Comparison of ENCODE assay signal across 24 cellular contexts in the genomic region with DNA sequence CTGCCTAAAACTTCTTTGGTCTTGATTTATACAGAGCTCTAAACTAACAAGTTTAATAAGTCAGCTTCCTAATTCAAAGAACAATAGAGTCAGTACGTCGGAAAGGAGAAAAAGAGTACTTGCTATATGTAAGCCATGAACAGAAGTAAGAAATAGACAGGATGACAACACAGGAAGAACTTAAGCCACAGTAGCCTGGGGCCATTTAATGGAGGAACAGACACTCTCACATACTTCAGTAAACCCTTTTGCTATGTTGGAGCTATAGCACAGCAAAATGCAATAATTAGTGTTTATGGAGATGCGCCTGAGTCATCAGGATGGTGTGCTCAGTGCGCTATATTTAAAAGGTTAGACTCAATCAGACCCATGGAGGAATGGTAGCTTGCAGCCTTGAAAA.
DNase-seq lines count a peak whose midpoint lies in the region; ATAC-seq, FAIRE-seq and TF ChIP-seq lines count a peak whose summit lies in the region.
"Had no signal": no experiment of that assay in that cellular context is flagged by ENCODE, and none has a peak within 500 bp of the region (broad histone marks: within the 10 kb centered on the region; RNA-seq: fewer than 3 reads in every experiment).

No MANE protein-coding gene starts in this region.

- H3K27ac ChIP-seq in A549 = peak overlapping the region; percentile 14 to 75; a peak in 5 of 6 replicates
- peak overlapping the region; percentile 2 for H3K27ac ChIP-seq in foreskin keratinocyte
- H3K27ac ChIP-seq: colonic mucosa, KMS-11, right atrium auricular region, thoracic aorta had no signal

- ATAC-seq in A549 (peak; percentile 30 to 44; a peak in 3 of 6 replicates), foreskin keratinocyte (peak; percentile 90), GM19467 (IDR thresholded peaks at IDR 0.05; ENCODE audit: unreplicated experiment) (no peak)
- ATAC-seq: activated T-helper 17 cell treated with anti-CD3 and anti-CD28 coated beads, Interleukin-2, amount 50 U/mL, for 72 hours; left lobe of liver had no signal

- TF ChIP-seq CTCF in A549 (IDR thresholded peaks at IDR 0.05) = no peak
- TF ChIP-seq CTCF in foreskin keratinocyte (conservative IDR thresholded peaks at IDR 0.05) = no peak

- no peak overlapping the region for H3K4me3 ChIP-seq in A549
- H3K4me3 ChIP-seq: colonic mucosa, right atrium auricular region, thoracic aorta had no signal

- WGBS in A549 (ENCODE audit: missing lambda C conversion rate) = 81% methylated on average over 4 of the region's 4 CpGs

- TF ChIP-seq POLR2A in A549 (IDR thresholded peaks at IDR 0.05; ENCODE audit: low read length) (no peak), H54 (IDR thresholded peaks at IDR 0.05; ENCODE audit: low read depth, low read length) (no peak)

- POLR2A ChIA-PET in A549 (lab: Yijun Ruan, JAX) = interaction anchor here (0.8 kb wide), 1 partner anchor 13 kb away, joined by 3 read pairs; no protein-coding TSS in a partner anchor

- no peak for TF ChIP-seq RAD21 in A549 (conservative IDR thresholded peaks at IDR 0.05 in 1 of 2, IDR thresholded peaks at IDR 0.05 in 1 of 2)

- DNase-seq in A549 (ENCODE audit: low read depth in 1 of 2, low spot score in 1 of 2) (peak in 1 of 2 experiments; percentile 33), H54 (ENCODE audit: insufficient read length, low spot score) (no peak), RPMI7951 (ENCODE audit: low read depth) (peak; percentile 94), foreskin keratinocyte (peak; percentile 77 to 90), amygdala (lab: John Stamatoyannopoulos, UW) (no peak), hippocampal formation (lab: John Stamatoyannopoulos, UW) (no peak), superior temporal gyrus (ENCODE audit: extremely low spot score) (no peak)
- DNase-seq: activated CD4-positive, alpha-beta T cell treated with anti-CD3 and anti-CD28 coated beads for 4 hours; activated naive CD8-positive, alpha-beta T cell treated with anti-CD3 and anti-CD28 coated beads, Interleukin-2, amount 10 ng/mL, durations not matched to agents 7 days and 5 days; CD4-positive, alpha-beta memory T cell; colonic mucosa; DMS79; NCI-H1105 treated with DMSO at 0.1 percent for 48 hours; NCI-H2107; NCI-H774; nucleus accumbens had no signal

- H3K9me3 ChIP-seq in A549 = peaks cover 7% of the 10 kb centered on the region; the same call in 2 of the 3 replicates
- H3K9me3 ChIP-seq: colonic mucosa, thoracic aorta had no signal

- FAIRE-seq in A549 (lab: Jason Lieb, UNC) (no peak), H54 (lab: Jason Lieb, UNC) (peak; percentile 74)
- FAIRE-seq: RCC 7860, TTC549 had no signal

- H3K27me3 ChIP-seq in foreskin keratinocyte = no peaks in the 10 kb centered on the region
- H3K27me3 ChIP-seq: colonic mucosa, right atrium auricular region had no signal

- CTCF ChIA-PET in A549 (lab: Yijun Ruan, JAX) = interaction anchor here (0.8 to 1.1 kb wide), 3 partner anchors 9 to 62 kb away, joined by 3 read pairs; no protein-coding TSS in a partner anchor

- peak overlapping the region; percentile 43 for H3K4me2 ChIP-seq in A549
- H3K4me2 ChIP-seq: KMS-11 had no signal

- no peak for TF ChIP-seq EP300 in A549 (IDR thresholded peaks at IDR 0.05)

- H3K4me1 ChIP-seq in A549 = peaks cover 68% of the 10 kb centered on the region
- H3K4me1 ChIP-seq in foreskin keratinocyte = peaks cover 17% of the 10 kb centered on the region
- H3K4me1 ChIP-seq: colonic mucosa, right atrium auricular region had no signal

TF ChIP-seq in A549, 52 proteins besides CTCF, POLR2A, EP300 and RAD21:
- TF ChIP-seq RCOR1 (IDR thresholded peaks at IDR 0.05; ENCODE audit: low read depth, low read length) (no peak), ZSCAN20 (CRISPR knock-in tag; IDR thresholded peaks at IDR 0.05) (no peak), RARB (CRISPR knock-in tag; IDR thresholded peaks at IDR 0.05) (no peak), KDM5A (IDR thresholded peaks at IDR 0.05) (no peak)
TF ChIP-seq in A549: peak in this region for 0.

Comparison
In these comparisons a context has a peak if more than half of its experiments do, and no peak if none do; other contexts are left out.
1. DNase-seq: peak in RPMI7951 (single experiment) and foreskin keratinocyte (2 of 2); none in H54 (single experiment), amygdala (0 of 56), hippocampal formation (0 of 2) and superior temporal gyrus (single experiment).